In genomic region chr10:76234827-76235226, GRCh38 we compare ENCODE assay signal across 28 cellular contexts.
"Had no signal": no experiment of that assay in that cellular context is flagged by ENCODE, and none has a peak within 500 bp of the region (broad histone marks: within the 10 kb centered on the region; RNA-seq: fewer than 3 reads in every experiment).

No MANE protein-coding gene starts in this region.

- H3K27me3 Mint-ChIP-seq: progenitor cell of endocrine pancreas; stimulated activated naive B cell treated with anti-CD40 and anti-IgM and Interleukin-4, amounts not matched to agents 10 μg/mL and 1 μg/mL and 100 μg/mL, for 72 hours; stimulated activated naive CD8-positive, alpha-beta T cell treated with anti-CD3 and anti-CD28 coated beads, Interleukin-15, Interleukin-2, amounts not matched to agents 100 ng/mL and 50 ng/mL, for 24 hours had no signal

- H3K27me3 ChIP-seq: ovary, right lobe of liver, sigmoid colon, stomach, thyroid gland, tibial nerve, upper lobe of left lung, uterus had no signal

- H3K9me3 Mint-ChIP-seq: stimulated activated naive CD8-positive, alpha-beta T cell treated with anti-CD3 and anti-CD28 coated beads, Interleukin-15, Interleukin-2, amounts not matched to agents 100 ng/mL and 50 ng/mL, for 24 hours had no signal

- H3K79me2 ChIP-seq: parathyroid adenoma had no signal

- H3K36me3 Mint-ChIP-seq: natural killer cell; stimulated activated effector memory CD8-positive, alpha-beta T cell treated with anti-CD3 and anti-CD28 coated beads, Interleukin-12 subunit alpha, Interleukin-12 subunit beta, amount 100 ng/mL, for 72 hours; stimulated activated naive B cell treated with anti-CD40 and anti-IgM and Interleukin-4, amounts not matched to agents 10 μg/mL and 1 μg/mL and 100 μg/mL, for 72 hours had no signal

- H3K9me3 ChIP-seq: ovary, psoas muscle, right lobe of liver, sigmoid colon, stomach, thoracic aorta, thyroid gland, tibial nerve, uterus had no signal

- H2AFZ ChIP-seq: neural progenitor cell, parathyroid adenoma had no signal

- H3K9ac ChIP-seq: neural progenitor cell, parathyroid adenoma had no signal

- ATAC-seq: natural killer cell; psoas muscle; right cardiac atrium; right lobe of liver; stimulated activated effector memory CD8-positive, alpha-beta T cell treated with anti-CD3 and anti-CD28 coated beads, Interleukin-12 subunit alpha, Interleukin-12 subunit beta, amount 100 ng/mL, for 72 hours; stimulated activated naive B cell treated with anti-CD40 and anti-IgM and Interleukin-4, amounts not matched to agents 10 μg/mL and 1 μg/mL and 100 μg/mL, for 72 hours had no signal

- DNase-seq: natural killer cell; occipital lobe; ovary; posterior cingulate gyrus; psoas muscle; right cardiac atrium; right lobe of liver; sigmoid colon; small intestine; stimulated activated CD4-positive, alpha-beta T cell treated with anti-CD3 and anti-CD28 coated beads, Interleukin-15, amount 100 ng/mL, for 24 hours; stimulated activated CD4-positive, alpha-beta T cell treated with anti-CD3 and anti-CD28 coated beads, Interleukin-2, amount 100 ng/mL, for 24 hours; stimulated activated CD4-positive, alpha-beta T cell treated with anti-CD3 and anti-CD28 coated beads, Interleukin-2, amount 100 ng/mL, for 48 hours; stimulated activated CD4-positive, alpha-beta T cell treated with anti-CD3 and anti-CD28 coated beads, Interleukin-4, amount 100 ng/mL, for 24 hours; stimulated activated naive B cell treated with anti-CD40 and anti-IgM and Interleukin-4, amounts not matched to agents 10 μg/mL and 1 μg/mL and 100 μg/mL, for 72 hours; stimulated activated naive CD4-positive, alpha-beta T cell treated with Interleukin-2 at 50 U/mL for 16 hours; stomach; thyroid gland; trophoblast cell; upper lobe of left lung; uterus had no signal

- H3K27ac ChIP-seq: neural progenitor cell, ovary, parathyroid adenoma, psoas muscle, right lobe of liver, sigmoid colon, thoracic aorta, thyroid gland, tibial nerve, uterus had no signal

- H3K4me3 ChIP-seq: neural progenitor cell, ovary, psoas muscle, right lobe of liver, sigmoid colon, stomach, thoracic aorta, thyroid gland, tibial nerve, upper lobe of left lung, uterus had no signal

- FAIRE-seq: small intestine had no signal

- H3K4me1 Mint-ChIP-seq: natural killer cell; stimulated activated effector memory CD8-positive, alpha-beta T cell treated with anti-CD3 and anti-CD28 coated beads, Interleukin-12 subunit alpha, Interleukin-12 subunit beta, amount 100 ng/mL, for 72 hours; stimulated activated naive B cell treated with anti-CD40 and anti-IgM and Interleukin-4, amounts not matched to agents 10 μg/mL and 1 μg/mL and 100 μg/mL, for 72 hours had no signal

- H3K4me1 ChIP-seq: parathyroid adenoma, psoas muscle, right lobe of liver, thyroid gland, uterus had no signal

- H3K27ac Mint-ChIP-seq: natural killer cell; neural progenitor cell; progenitor cell of endocrine pancreas; stimulated activated effector memory CD8-positive, alpha-beta T cell treated with anti-CD3 and anti-CD28 coated beads, Interleukin-12 subunit alpha, Interleukin-12 subunit beta, amount 100 ng/mL, for 72 hours; stimulated activated naive B cell treated with anti-CD40 and anti-IgM and Interleukin-4, amounts not matched to agents 10 μg/mL and 1 μg/mL and 100 μg/mL, for 72 hours; stimulated activated naive CD8-positive, alpha-beta T cell treated with anti-CD3 and anti-CD28 coated beads, Interleukin-15, Interleukin-2, amounts not matched to agents 100 ng/mL and 50 ng/mL, for 24 hours had no signal

- H3K36me3 ChIP-seq: neural progenitor cell, ovary, right lobe of liver, sigmoid colon, stomach, thoracic aorta, thyroid gland, tibial nerve, upper lobe of left lung, uterus had no signal

- H3K4me2 ChIP-seq: neural progenitor cell had no signal

- H3K4me3 Mint-ChIP-seq: natural killer cell; nephron; neural progenitor cell; stimulated activated effector memory CD8-positive, alpha-beta T cell treated with anti-CD3 and anti-CD28 coated beads, Interleukin-12 subunit alpha, Interleukin-12 subunit beta, amount 100 ng/mL, for 72 hours; stimulated activated naive B cell treated with anti-CD40 and anti-IgM and Interleukin-4, amounts not matched to agents 10 μg/mL and 1 μg/mL and 100 μg/mL, for 72 hours; stimulated activated naive CD8-positive, alpha-beta T cell treated with anti-CD3 and anti-CD28 coated beads, Interleukin-15, Interleukin-2, amounts not matched to agents 100 ng/mL and 50 ng/mL, for 24 hours had no signal
